Comparison of ENCODE assay signal across 19 cellular contexts in genomic region chr18:8947576-8947975, GRCh38.
DNase-seq lines count a peak whose midpoint lies in the region; ATAC-seq and TF ChIP-seq lines count a peak whose summit lies in the region.
"Had no signal": no experiment of that assay in that cellular context is flagged by ENCODE, and none has a peak within 500 bp of the region (broad histone marks: within the 10 kb centered on the region; RNA-seq: fewer than 3 reads in every experiment).

No MANE protein-coding gene starts in this region.

- no peaks in the 10 kb centered on the region for H3K9me2 ChIP-seq in GM23248 (ENCODE audit: insufficient read depth)

- H3F3A ChIP-seq in GM23248 (ENCODE audit: insufficient read depth): peaks cover 68% of the 10 kb centered on the region

- intact Hi-C loops in transverse colon (cut with DNase I; ENCODE audit: low total_unique reads): loop anchor here (10.0 kb wide), 1 partner anchor 1363 kb away; no protein-coding TSS in a partner anchor

- TF ChIP-seq POLR2A in transverse colon (IDR thresholded peaks at IDR 0.05): no peak

- no peak overlapping the region for H3K4me3 Mint-ChIP-seq in type B pancreatic cell
- H3K4me3 Mint-ChIP-seq: nephron progenitor cell; stimulated activated naive B cell treated with anti-CD40 and anti-IgM and Interleukin-4, amounts not matched to agents 10 μg/mL and 1 μg/mL and 100 μg/mL, for 72 hours had no signal

- H3K4me1 Mint-ChIP-seq in type B pancreatic cell (ENCODE audit: unreplicated experiment): peaks cover 13% of the 10 kb centered on the region

- H3K27me3 Mint-ChIP-seq in type B pancreatic cell: peaks cover 3% of the 10 kb centered on the region
- H3K27me3 Mint-ChIP-seq: stimulated activated naive B cell treated with anti-CD40 and anti-IgM and Interleukin-4, amounts not matched to agents 10 μg/mL and 1 μg/mL and 100 μg/mL, for 72 hours had no signal

- no peak overlapping the region for H3K9ac ChIP-seq in GM23248

- H3K27me3 ChIP-seq in GM23248 (replicated peaks; ENCODE audit: insufficient read depth) (no peaks in the 10 kb centered on the region), transverse colon (no peaks in the 10 kb centered on the region)
- H3K27me3 ChIP-seq: left lung, vagina had no signal

- H2AFZ ChIP-seq in GM23248: no peak overlapping the region

- peaks cover 6% of the 10 kb centered on the region; the same call in 1 of the 2 replicates for H3K36me3 ChIP-seq in GM23248 (ENCODE audit: low read depth)
- no peaks in the 10 kb centered on the region for H3K36me3 ChIP-seq in transverse colon
- H3K36me3 ChIP-seq: HAP-1, left lung, vagina, WERI-Rb-1 had no signal

- peaks cover 3% of the 10 kb centered on the region for H3K36me3 Mint-ChIP-seq in type B pancreatic cell
- H3K36me3 Mint-ChIP-seq: activated naive CD4-positive, alpha-beta T cell treated with anti-CD3 and anti-CD28 coated beads, Interleukin-2, amount 50 U/mL, for 72 hours; stimulated activated naive B cell treated with anti-CD40 and anti-IgM and Interleukin-4, amounts not matched to agents 10 μg/mL and 1 μg/mL and 100 μg/mL, for 72 hours had no signal

- H3K9me3 ChIP-seq in GM23248 (ENCODE audit: low read depth): no peaks in the 10 kb centered on the region
- H3K9me3 ChIP-seq in transverse colon: no peaks in the 10 kb centered on the region
- H3K9me3 ChIP-seq: vagina had no signal

- 62 to 64% methylated on average over 7 of the region's 7 CpGs for WGBS in GM23248 (ENCODE audit: low coverage in 1 of 2, low lambda C conversion rate in 2 of 2, missing lambda C conversion rate in 2 of 2), 2 experiments
- WGBS in transverse colon (ENCODE audit: low coverage in 1 of 2), 2 donors: 69 to 82% methylated on average over 3 to 7 of the region's 7 CpGs

- TF ChIP-seq CTCF in RWPE1 (conservative IDR thresholded peaks at IDR 0.05; ENCODE audit: low read depth): no peak
- TF ChIP-seq CTCF in transverse colon (IDR thresholded peaks at IDR 0.05): no peak
- TF ChIP-seq CTCF in type B pancreatic cell (conservative IDR thresholded peaks at IDR 0.05): no peak

- no peak for TF ChIP-seq EP300 in transverse colon (IDR thresholded peaks at IDR 0.05; ENCODE audit: low read depth)

- DNase-seq in GM23248 (no peak), RWPE1 (ENCODE audit: low spot score) (no peak), fibroblast of gingiva (ENCODE audit: low read depth) (peak; percentile 32), transverse colon (no peak), type B pancreatic cell (ENCODE audit: extremely low spot score, unreplicated experiment) (no peak), DMS53 (lab: John Stamatoyannopoulos, UW) (no peak)
- DNase-seq: hippocampal formation; left lung; MV-4-11; NCI-H2107; nephron progenitor cell; right cardiac atrium; stimulated activated CD4-positive, alpha-beta T cell treated with anti-CD3 and anti-CD28 coated beads, Interleukin-4, amount 100 ng/mL, for 4 hours; stimulated activated naive B cell treated with anti-CD40 and anti-IgM and Interleukin-4, amounts not matched to agents 10 μg/mL and 1 μg/mL and 100 μg/mL, for 72 hours; WERI-Rb-1 had no signal

- peaks cover 64% of the 10 kb centered on the region for H3K4me1 ChIP-seq in GM23248 (ENCODE audit: insufficient read depth)
- H3K4me1 ChIP-seq in transverse colon: no peaks in the 10 kb centered on the region
- H3K4me1 ChIP-seq: left lung had no signal

- H3K4me2 ChIP-seq in GM23248 (ENCODE audit: unreplicated experiment): peak overlapping the region; percentile 80

- H3K27ac ChIP-seq in GM23248: peak overlapping the region; percentile 92
- H3K27ac ChIP-seq in RWPE1: peak overlapping the region; percentile 85
- H3K27ac ChIP-seq in transverse colon: peak overlapping the region; percentile 63 to 83 (median 70)
- H3K27ac ChIP-seq: left lung, vagina, WERI-Rb-1 had no signal

- H4K20me1 ChIP-seq in GM23248 (ENCODE audit: insufficient read depth): no peaks in the 10 kb centered on the region

- ATAC-seq in HG02885 (IDR thresholded peaks at IDR 0.05; ENCODE audit: poor library complexity, unreplicated experiment): no peak
- ATAC-seq: activated naive CD4-positive, alpha-beta T cell treated with anti-CD3 and anti-CD28 coated beads, Interleukin-2, amount 50 U/mL, for 72 hours; left lung; right cardiac atrium; stimulated activated naive B cell treated with anti-CD40 and anti-IgM and Interleukin-4, amounts not matched to agents 10 μg/mL and 1 μg/mL and 100 μg/mL, for 72 hours had no signal

- peaks cover 5% of the 10 kb centered on the region for H3K9me3 Mint-ChIP-seq in type B pancreatic cell

- no peak overlapping the region for H3K27ac Mint-ChIP-seq in type B pancreatic cell
- H3K27ac Mint-ChIP-seq: activated naive CD4-positive, alpha-beta T cell treated with anti-CD3 and anti-CD28 coated beads, Interleukin-2, amount 50 U/mL, for 72 hours; nephron progenitor cell; stimulated activated naive B cell treated with anti-CD40 and anti-IgM and Interleukin-4, amounts not matched to agents 10 μg/mL and 1 μg/mL and 100 μg/mL, for 72 hours had no signal

- H3K79me2 ChIP-seq in GM23248 (ENCODE audit: insufficient read depth): no peaks in the 10 kb centered on the region

- no peak overlapping the region for H3K4me3 ChIP-seq in GM23248
- no peak overlapping the region for H3K4me3 ChIP-seq in transverse colon
- H3K4me3 ChIP-seq: HAP-1, left lung, vagina had no signal

- in situ Hi-C loops in GM23248 (cut with MboI) (no loop called here), transverse colon (cut with MboI; ENCODE audit: low pct_ligation_motif_present in 1 of 4, low pct_unique_long_range_greater_than_20kb in 1 of 4, low sequenced_read_pairs in 3 of 4) (no loop called here)

- POLR2A ChIA-PET in RWPE1 (lab: Yijun Ruan, JAX; ENCODE audit: low non-redundant PET): no interaction called here

- CTCF ChIA-PET in RWPE1 (lab: Yijun Ruan, JAX): no interaction called here
